23 cellular contexts compared by ENCODE assay signal in genomic region chr3:188769833-188770232, GRCh38.
DNase-seq lines count a peak whose midpoint lies in the region; ATAC-seq and TF ChIP-seq lines count a peak whose summit lies in the region.
"Had no signal": no experiment of that assay in that cellular context is flagged by ENCODE, and none has a peak within 500 bp of the region (broad histone marks: within the 10 kb centered on the region; RNA-seq: fewer than 3 reads in every experiment).

No MANE protein-coding gene starts in this region.

- peaks cover 10% of the 10 kb centered on the region for H3F3A ChIP-seq in SK-N-SH (replicated peaks; ENCODE audit: insufficient read depth)

- TF ChIP-seq EP300 in SK-N-SH (IDR thresholded peaks at IDR 0.05; ENCODE audit: borderline replicate concordance in 1 of 2, low read depth in 1 of 2, low read length in 1 of 2): no peak

- H3K27me3 ChIP-seq in SK-N-SH (ENCODE audit: insufficient read depth): no peaks in the 10 kb centered on the region
- H3K27me3 ChIP-seq in upper lobe of right lung: no peaks in the 10 kb centered on the region
- H3K27me3 ChIP-seq in H7 (ENCODE audit: control insufficient read depth, insufficient read depth, low read length): no peaks in the 10 kb centered on the region
- H3K27me3 ChIP-seq: Peyer's patch, SJSA1 had no signal

- H3K9me3 ChIP-seq in SK-N-SH: no peaks in the 10 kb centered on the region
- no peaks in the 10 kb centered on the region for H3K9me3 ChIP-seq in upper lobe of right lung
- H3K9me3 ChIP-seq: Peyer's patch, SJSA1 had no signal

- TF ChIP-seq RAD21 in SK-N-SH (IDR thresholded peaks at IDR 0.05; ENCODE audit: low read length): no peak

- H4K20me1 ChIP-seq in SK-N-SH (ENCODE audit: insufficient read depth): no peaks in the 10 kb centered on the region

- no peak overlapping the region for H3K4me3 ChIP-seq in SK-N-SH (ENCODE audit: low read depth in 2 of 2, low read length in 1 of 2)
- no peak overlapping the region for H3K4me3 ChIP-seq in upper lobe of right lung
- H3K4me3 ChIP-seq in H7 (ENCODE audit: insufficient read depth, low read depth, low read length): no peak overlapping the region
- H3K4me3 ChIP-seq: Peyer's patch, SJSA1 had no signal

- no peak overlapping the region for H3K27ac ChIP-seq in SK-N-SH (ENCODE audit: low read depth in 2 of 2, low read length in 1 of 2)
- no peak overlapping the region for H3K27ac ChIP-seq in upper lobe of right lung
- H3K27ac ChIP-seq: C4-2B, Peyer's patch, SJSA1 had no signal

- no peak overlapping the region for H2AFZ ChIP-seq in SK-N-SH (ENCODE audit: low read depth)

- no peaks in the 10 kb centered on the region for H3K9me2 ChIP-seq in SK-N-SH

- no peak overlapping the region for H3K9ac ChIP-seq in SK-N-SH

- TF ChIP-seq CTCF in SK-N-SH (IDR thresholded peaks at IDR 0.05) (no peak), upper lobe of right lung (IDR thresholded peaks at IDR 0.05) (no peak)

- WGBS in SK-N-SH (ENCODE audit: low lambda C conversion rate): 69% methylated on average over 3 of the region's 3 CpGs

- POLR2A ChIA-PET in SK-N-SH (lab: Yijun Ruan, JAX): no interaction called here

- DNase-seq in SK-N-SH: no peak
- peak; percentile 90 for DNase-seq in NCI-H82 (lab: John Stamatoyannopoulos, UW)
- DNase-seq in left lobe of liver (ENCODE audit: low spot score): no peak
- DNase-seq in upper lobe of right lung: no peak
- no peak for DNase-seq in RPMI8226
- no peak for DNase-seq in H7
- DNase-seq: 8988T; AML-193; Calu3; CD8-positive, alpha-beta memory T cell; EL; GF-D8; Kasumi-1; NCI-H1417 treated with DMSO at 0.1 percent for 48 hours; NCI-H187; NCI-H510A; NCI-H774; Peyer's patch; SW 1271 had no signal

- no peak overlapping the region for H3K4me2 ChIP-seq in SK-N-SH

- H3K79me2 ChIP-seq in SK-N-SH (ENCODE audit: insufficient read depth): peaks cover 10% of the 10 kb centered on the region

- H3K4me1 ChIP-seq in SK-N-SH (ENCODE audit: control insufficient read depth in 1 of 2, insufficient read depth in 2 of 2, low read depth in 1 of 2, low read length in 1 of 2) (no peaks in the 10 kb centered on the region; a peak in 1 of 4 replicates), upper lobe of right lung (peaks cover 11% of the 10 kb centered on the region)
- H3K4me1 ChIP-seq: Peyer's patch had no signal

- ATAC-seq in SK-N-SH treated with all-trans-retinoic acid at 6 μM for 48 hours (peak; percentile 30; the same call in 2 of the 3 replicates), left lobe of liver (peak; percentile 28), upper lobe of right lung (no peak), GM18907 (IDR thresholded peaks at IDR 0.05; ENCODE audit: unreplicated experiment) (no peak)

- peaks cover 0 to 3% of the 10 kb centered on the region in 2 experiments for H3K36me3 ChIP-seq in SK-N-SH (replicated peaks in 1 of 2; ENCODE audit: control insufficient read depth in 1 of 2, insufficient read depth in 2 of 2, low read length in 1 of 2)
- no peaks in the 10 kb centered on the region for H3K36me3 ChIP-seq in upper lobe of right lung
- no peaks in the 10 kb centered on the region for H3K36me3 ChIP-seq in H7 (replicated peaks; ENCODE audit: control insufficient read depth, insufficient read depth, low read length)
- H3K36me3 ChIP-seq: Peyer's patch had no signal

- intact Hi-C loops in upper lobe of right lung (cut with DNase I): no loop called here

- CTCF ChIA-PET in SK-N-SH (lab: Yijun Ruan, JAX): no interaction called here

TF ChIP-seq in SK-N-SH treated with all-trans-retinoic acid at 6 μM for 48 hours, 23 proteins besides CTCF, POLR2A, EP300 and RAD21:
- no peak for TF ChIP-seq OSR1 (CRISPR knock-in tag; IDR thresholded peaks at IDR 0.05)
- peak; percentile 97 for TF ChIP-seq ISL1 (CRISPR knock-in tag; IDR thresholded peaks at IDR 0.05)

TF ChIP-seq in SK-N-SH, 30 proteins besides CTCF, POLR2A, EP300 and RAD21:
- TF ChIP-seq, protein P1, sequence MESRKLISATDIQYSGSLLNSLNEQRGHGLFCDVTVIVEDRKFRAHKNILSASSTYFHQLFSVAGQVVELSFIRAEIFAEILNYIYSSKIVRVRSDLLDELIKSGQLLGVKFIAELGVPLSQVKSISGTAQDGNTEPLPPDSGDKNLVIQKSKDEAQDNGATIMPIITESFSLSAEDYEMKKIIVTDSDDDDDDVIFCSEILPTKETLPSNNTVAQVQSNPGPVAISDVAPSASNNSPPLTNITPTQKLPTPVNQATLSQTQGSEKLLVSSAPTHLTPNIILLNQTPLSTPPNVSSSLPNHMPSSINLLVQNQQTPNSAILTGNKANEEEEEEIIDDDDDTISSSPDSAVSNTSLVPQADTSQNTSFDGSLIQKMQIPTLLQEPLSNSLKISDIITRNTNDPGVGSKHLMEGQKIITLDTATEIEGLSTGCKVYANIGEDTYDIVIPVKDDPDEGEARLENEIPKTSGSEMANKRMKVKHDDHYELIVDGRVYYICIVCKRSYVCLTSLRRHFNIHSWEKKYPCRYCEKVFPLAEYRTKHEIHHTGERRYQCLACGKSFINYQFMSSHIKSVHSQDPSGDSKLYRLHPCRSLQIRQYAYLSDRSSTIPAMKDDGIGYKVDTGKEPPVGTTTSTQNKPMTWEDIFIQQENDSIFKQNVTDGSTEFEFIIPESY (IDR thresholded peaks at IDR 0.05; ENCODE audit: borderline replicate concordance, low read depth): no peak
- no peak for TF ChIP-seq RXRA (IDR thresholded peaks at IDR 0.05; ENCODE audit: borderline replicate concordance, low read depth)
- no peak for TF ChIP-seq FOSL2 (IDR thresholded peaks at IDR 0.05; ENCODE audit: borderline replicate concordance, low read depth)
- no peak for TF ChIP-seq JUND (IDR thresholded peaks at IDR 0.05)
- TF ChIP-seq, protein P2, sequence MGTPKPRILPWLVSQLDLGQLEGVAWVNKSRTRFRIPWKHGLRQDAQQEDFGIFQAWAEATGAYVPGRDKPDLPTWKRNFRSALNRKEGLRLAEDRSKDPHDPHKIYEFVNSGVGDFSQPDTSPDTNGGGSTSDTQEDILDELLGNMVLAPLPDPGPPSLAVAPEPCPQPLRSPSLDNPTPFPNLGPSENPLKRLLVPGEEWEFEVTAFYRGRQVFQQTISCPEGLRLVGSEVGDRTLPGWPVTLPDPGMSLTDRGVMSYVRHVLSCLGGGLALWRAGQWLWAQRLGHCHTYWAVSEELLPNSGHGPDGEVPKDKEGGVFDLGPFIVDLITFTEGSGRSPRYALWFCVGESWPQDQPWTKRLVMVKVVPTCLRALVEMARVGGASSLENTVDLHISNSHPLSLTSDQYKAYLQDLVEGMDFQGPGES (IDR thresholded peaks at IDR 0.05; ENCODE audit: low read depth, low read length): no peak
- no peak for TF ChIP-seq SMC3 (IDR thresholded peaks at IDR 0.05; ENCODE audit: low read depth, low read length)
- no peak for TF ChIP-seq GABPA (IDR thresholded peaks at IDR 0.05; ENCODE audit: low read depth)
- no peak for TF ChIP-seq YY1 (IDR thresholded peaks at IDR 0.05; ENCODE audit: low read depth)
- no peak for TF ChIP-seq POLR2AphosphoS5 (IDR thresholded peaks at IDR 0.05; ENCODE audit: low read depth, low read length)
- no peak for TF ChIP-seq TAF1 (IDR thresholded peaks at IDR 0.05; ENCODE audit: borderline replicate concordance, low read depth, low read length)
- TF ChIP-seq RCOR1 (IDR thresholded peaks at IDR 0.05; ENCODE audit: low read length): no peak
- TF ChIP-seq TCF12 (IDR thresholded peaks at IDR 0.05): no peak
- no peak for TF ChIP-seq MAX (IDR thresholded peaks at IDR 0.05; ENCODE audit: low read depth)
- TF ChIP-seq RFX5 (IDR thresholded peaks at IDR 0.05; ENCODE audit: low read length): no peak
- TF ChIP-seq FOXJ3 (CRISPR knock-in tag; IDR thresholded peaks at IDR 0.05): no peak
- no peak for TF ChIP-seq EZH2phosphoT487 (IDR thresholded peaks at IDR 0.05; ENCODE audit: borderline replicate concordance, low read depth)
- no peak for TF ChIP-seq REST (IDR thresholded peaks at IDR 0.05; ENCODE audit: low read depth, low read length)
TF ChIP-seq in SK-N-SH: peak in this region for 0.

Comparison
In these comparisons a context has a peak if more than half of its experiments do, and no peak if none do; other contexts are left out.
1. ATAC-seq: peak in SK-N-SH treated with all-trans-retinoic acid at 6 μM for 48 hours (single experiment) and left lobe of liver (single experiment); none in upper lobe of right lung (single experiment) and GM18907 (single experiment).